Comparison of ENCODE assay signal across 24 cellular contexts in the genomic region with DNA sequence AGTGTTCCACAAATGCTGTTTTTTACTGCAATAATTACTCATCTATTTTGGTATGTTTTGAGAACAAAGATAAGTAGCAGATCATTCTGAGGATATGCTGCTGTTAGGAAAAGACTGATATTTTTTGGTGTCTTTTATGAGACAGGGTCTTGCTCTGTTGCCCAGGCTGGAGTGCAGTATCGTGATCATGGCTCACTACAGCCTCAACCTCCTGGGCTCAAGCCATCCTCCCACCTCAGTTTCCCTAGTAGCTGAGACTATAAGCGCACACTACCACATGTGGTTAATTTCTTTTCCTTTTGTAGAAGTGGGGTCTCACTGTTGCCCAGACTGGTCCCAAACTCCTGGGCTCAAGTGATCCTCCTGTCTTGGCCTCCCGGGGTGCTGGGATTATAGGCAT. TPM values are rescaled to one million over a fixed set of nuclear protein-coding genes. Genes with fewer than 3 reads are reported as not detected.
DNase-seq lines count a peak whose midpoint lies in the region; ATAC-seq, FAIRE-seq and TF ChIP-seq lines count a peak whose summit lies in the region.
"Had no signal": no experiment of that assay in that cellular context is flagged by ENCODE, and none has a peak within 500 bp of the region (broad histone marks: within the 10 kb centered on the region; RNA-seq: fewer than 3 reads in every experiment).

No MANE protein-coding gene starts in this region.

- peak overlapping the region; percentile 69 for H3K27ac Mint-ChIP-seq in activated T-cell treated with anti-CD3 and anti-CD28 coated beads, Interleukin-2, amount 50 U/mL, for 24 hours
- no peak overlapping the region for H3K27ac Mint-ChIP-seq in CD4-positive, alpha-beta T cell
- H3K27ac Mint-ChIP-seq: B cell had no signal

- H3K36me3 ChIP-seq in K562 (ENCODE audit: control insufficient read depth, insufficient read depth, low read length), result peaks cover 93% of the 10 kb centered on the region
- peaks cover 0 to 55% (median 32%) of the 10 kb centered on the region in 3 donors for H3K36me3 ChIP-seq in tibial artery

- CTCF ChIA-PET in CD4-positive, alpha-beta T cell (lab: Charles Lee), result no interaction called here
- CTCF ChIA-PET in K562 (lab: Yijun Ruan, JAX; ENCODE audit: low intra/inter-chr PET ratio), result no interaction called here

- no peaks in the 10 kb centered on the region for H3K9me3 Mint-ChIP-seq in activated T-cell treated with anti-CD3 and anti-CD28 coated beads, Interleukin-2, amount 50 U/mL, for 24 hours
- no peaks in the 10 kb centered on the region for H3K9me3 Mint-ChIP-seq in activated T-cell treated with anti-CD3 and anti-CD28 coated beads, Interleukin-2, amount 50 U/mL, for 4 hours
- H3K9me3 Mint-ChIP-seq in CD4-positive, alpha-beta T cell, result no peaks in the 10 kb centered on the region
- H3K9me3 Mint-ChIP-seq: CD4-positive, CD25-positive, alpha-beta regulatory T cell had no signal

- no TSS peak for BruUV-seq in K562 (replicated peaks; lab: Mats Ljungman, UMichigan)

- ATAC-seq in activated T-cell treated with anti-CD3 and anti-CD28 coated beads, Interleukin-2, amount 50 U/mL, for 4 hours, result no peak
- ATAC-seq in CD4-positive, alpha-beta T cell (ENCODE audit: poor library complexity), result no peak
- ATAC-seq in K562 (no peak), GM19035 (IDR thresholded peaks at IDR 0.05; ENCODE audit: unreplicated experiment) (no peak), GM18511 (IDR thresholded peaks at IDR 0.05; ENCODE audit: unreplicated experiment) (no peak)
- ATAC-seq: Panc1 had no signal

- no peaks in the 10 kb centered on the region for H3K9me1 ChIP-seq in K562 (ENCODE audit: control insufficient read depth, insufficient read depth, low read length)

- peak overlapping the region in 1 of 2 experiments; percentile 65; a peak in 2 of 4 replicates for H3K9ac ChIP-seq in K562 (ENCODE audit: insufficient read depth in 1 of 2, low read depth in 2 of 2, low read length in 2 of 2)
- H3K9ac ChIP-seq: KMS-11 had no signal

- no peak for TF ChIP-seq POLR2A in K562 (conservative IDR thresholded peaks at IDR 0.05)

- 100% methylated on average over 3 of the region's 3 CpGs for WGBS in K562 (ENCODE audit: insufficient coverage, low coverage, missing lambda C conversion rate)

- no peak for DNase-seq in activated T-cell treated with anti-CD3 and anti-CD28 coated beads, Interleukin-2, amount 50 U/mL, for 24 hours
- DNase-seq in activated T-cell treated with anti-CD3 and anti-CD28 coated beads, Interleukin-2, amount 50 U/mL, for 4 hours, result no peak
- DNase-seq in CD4-positive, alpha-beta T cell, result no peak
- DNase-seq in K562 (ENCODE audit: extremely low read depth in 1 of 4, low spot score in 3 of 4) (no peak), tibial artery (no peak)
- DNase-seq: CD4-positive, CD25-positive, alpha-beta regulatory T cell; COR-L47; DMS79; GOT3; NCI-H1092 treated with DMSO at 0.1 percent for 48 hours; NCI-H146; NCI-H2029; NCI-H2171; NCI-H345; NCI-H524; NCI-H774; NK-92 treated with Interleukin-12 subunit alpha and Interleukin-12 subunit beta, amount 100 ng/mL, for 24 hours; SJCRH30 had no signal

- H2AFZ ChIP-seq in K562 (ENCODE audit: low read depth, low read length), result no peak overlapping the region

- H3K27me3 Mint-ChIP-seq in activated T-cell treated with anti-CD3 and anti-CD28 coated beads, Interleukin-2, amount 50 U/mL, for 24 hours, result no peaks in the 10 kb centered on the region
- H3K27me3 Mint-ChIP-seq in activated T-cell treated with anti-CD3 and anti-CD28 coated beads, Interleukin-2, amount 50 U/mL, for 4 hours (ENCODE audit: low read depth), result no peaks in the 10 kb centered on the region
- no peaks in the 10 kb centered on the region for H3K27me3 Mint-ChIP-seq in CD4-positive, alpha-beta T cell
- H3K27me3 Mint-ChIP-seq: B cell; CD4-positive, CD25-positive, alpha-beta regulatory T cell had no signal

- FAIRE-seq in K562 (lab: Jason Lieb, UNC), result no peak

- no peaks in the 10 kb centered on the region for H3K9me3 ChIP-seq in CD4-positive, alpha-beta T cell (ENCODE audit: control insufficient read depth, low read length)
- H3K9me3 ChIP-seq in K562 (replicated peaks; ENCODE audit: control insufficient read depth, insufficient read depth, low read depth, low read length) (no peaks in the 10 kb centered on the region), tibial artery (no peaks in the 10 kb centered on the region)
- H3K9me3 ChIP-seq: SJCRH30 had no signal

- in situ Hi-C loops in K562 (cut with MboI), result no loop called here

- no peaks in the 10 kb centered on the region for H4K20me1 ChIP-seq in K562 (replicated peaks; ENCODE audit: control insufficient read depth, insufficient read depth, low read length)

- H3K27me3 ChIP-seq in CD4-positive, alpha-beta T cell (ENCODE audit: control insufficient read depth, insufficient read depth, low read length), result no peaks in the 10 kb centered on the region
- H3K27me3 ChIP-seq in K562 (ENCODE audit: control insufficient read depth in 2 of 2, insufficient read depth in 2 of 2, low read length in 2 of 2) (no peaks in the 10 kb centered on the region), tibial artery (no peaks in the 10 kb centered on the region)
- H3K27me3 ChIP-seq: SJCRH30 had no signal

- H3K36me3 Mint-ChIP-seq in activated T-cell treated with anti-CD3 and anti-CD28 coated beads, Interleukin-2, amount 50 U/mL, for 24 hours (ENCODE audit: low read depth), result peaks cover 90% of the 10 kb centered on the region
- peaks cover 7% of the 10 kb centered on the region for H3K36me3 Mint-ChIP-seq in activated T-cell treated with anti-CD3 and anti-CD28 coated beads, Interleukin-2, amount 50 U/mL, for 4 hours (ENCODE audit: insufficient read depth)
- peaks cover 40% of the 10 kb centered on the region for H3K36me3 Mint-ChIP-seq in CD4-positive, alpha-beta T cell (ENCODE audit: low read depth)

- H3K4me3 ChIP-seq in K562 (no peak overlapping the region), tibial artery (no peak overlapping the region)
- H3K4me3 ChIP-seq: SJCRH30 had no signal

- H3K4me1 ChIP-seq in K562 (replicated peaks in 1 of 2; ENCODE audit: control insufficient read depth in 2 of 2, insufficient read depth in 2 of 2, low read length in 2 of 2), result peaks cover 8 to 56% of the 10 kb centered on the region in 2 experiments
- peaks cover 3 to 31% (median 10%) of the 10 kb centered on the region in 4 donors for H3K4me1 ChIP-seq in tibial artery

- POLR2A ChIA-PET in CD4-positive, alpha-beta T cell (lab: Charles Lee), result interaction anchor here (1.7 to 13.9 kb wide), 2 partner anchors 10 to 28 kb away, joined by 4 to 761 read pairs; partner anchors contain the start of gene JUND
- POLR2A ChIA-PET in K562 (lab: Yijun Ruan, JAX), result interaction anchor here (0.6 to 1.5 kb wide), 3 partner anchors 12 to 34 kb away, joined by 3 to 5 read pairs (median 5); partner anchors contain the start of gene JUND

- no peak for TF ChIP-seq RAD21 in K562 (CRISPR knock-in tag; conservative IDR thresholded peaks at IDR 0.05 in 1 of 2, IDR thresholded peaks at IDR 0.05 in 1 of 2)

- intact Hi-C loops in CD4-positive, alpha-beta T cell (cut with DNase I, micrococcal nuclease), result no loop called here
- intact Hi-C loops in K562 (cut with micrococcal nuclease) (no loop called here), tibial artery (cut with DNase I; ENCODE audit: low total_unique reads) (no loop called here)

- H3K79me2 ChIP-seq in K562 (ENCODE audit: control insufficient read depth, insufficient read depth, low read length), result peaks cover 48% of the 10 kb centered on the region

- H3K4me1 Mint-ChIP-seq in activated T-cell treated with anti-CD3 and anti-CD28 coated beads, Interleukin-2, amount 50 U/mL, for 24 hours (ENCODE audit: low read depth), result peaks cover 27% of the 10 kb centered on the region
- peaks cover 12% of the 10 kb centered on the region for H3K4me1 Mint-ChIP-seq in activated T-cell treated with anti-CD3 and anti-CD28 coated beads, Interleukin-2, amount 50 U/mL, for 4 hours (ENCODE audit: low read depth)
- peaks cover 11% of the 10 kb centered on the region for H3K4me1 Mint-ChIP-seq in CD4-positive, alpha-beta T cell (ENCODE audit: low read depth)

- H3K4me3 Mint-ChIP-seq in activated T-cell treated with anti-CD3 and anti-CD28 coated beads, Interleukin-2, amount 50 U/mL, for 24 hours, result no peak overlapping the region
- no peak overlapping the region for H3K4me3 Mint-ChIP-seq in activated T-cell treated with anti-CD3 and anti-CD28 coated beads, Interleukin-2, amount 50 U/mL, for 4 hours
- no peak overlapping the region for H3K4me3 Mint-ChIP-seq in CD4-positive, alpha-beta T cell
- H3K4me3 Mint-ChIP-seq: B cell had no signal

- peak overlapping the region; percentile 43 for H3K27ac ChIP-seq in CD4-positive, alpha-beta T cell (ENCODE audit: low read depth, low read length)
- H3K27ac ChIP-seq in K562 (ENCODE audit: extremely low read depth, low read depth, low read length) (no peak overlapping the region), tibial artery (peak overlapping the region; percentile 15 to 67)
- H3K27ac ChIP-seq: HL-60, KMS-11, SJCRH30 had no signal

- H3K4me2 ChIP-seq in K562 (ENCODE audit: insufficient read depth, low read length), result no peak overlapping the region
- H3K4me2 ChIP-seq: KMS-11 had no signal

- TF ChIP-seq CTCF in CD4-positive, alpha-beta T cell (IDR thresholded peaks at IDR 0.05), result no peak
- no peak for TF ChIP-seq CTCF in K562 (IDR thresholded peaks at IDR 0.05 in 2 of 3, conservative IDR thresholded peaks at IDR 0.05 in 1 of 3; ENCODE audit: insufficient read depth in 2 of 3, low read depth in 1 of 3, low read length in 3 of 3)
- no peak for TF ChIP-seq CTCF in tibial artery (IDR thresholded peaks at IDR 0.05)

- TF ChIP-seq EP300 in K562 (IDR thresholded peaks at IDR 0.05; ENCODE audit: low read length), result no peak

RNA-seq across cellular contexts. Expression of gene LSM4, which starts 9.5 kb away (rescaled TPM):
- 100 to 1,000 TPM; 209 to 254 (median 230) TPM for total RNA-seq in activated T-cell treated with anti-CD3 and anti-CD28 coated beads, Interleukin-2, amount 50 U/mL, for 4 hours
- 10 to 100 TPM; 40.2 to 47.4 TPM for total RNA-seq in CD4-positive, alpha-beta T cell
- 34.5 and 96.0 TPM in 2 replicates for total RNA-seq in K562 (2011; cell fraction: chromatin; rRNA removed; ENCODE audit: low replicate concordance)
- total RNA-seq in K562 (2011; cell fraction: nucleolus; rRNA removed), result 110 and 120 TPM in 2 replicates
- 70.1 and 74.1 TPM in 2 replicates for total RNA-seq in K562 (2011; cell fraction: nucleoplasm; rRNA removed)
- 763 and 822 TPM in 2 replicates for total RNA-seq in K562 (2014; rRNA removed)
- 202 and 208 TPM in 2 replicates for total RNA-seq in K562 (2014; rRNA removed; fragmentation: Illumina TruSeq; extraction: Trizol)
- total RNA-seq in K562 (2015; rRNA removed; fragmentation: Illumina TruSeq; extraction: Trizol), result 273 and 275 TPM in 2 replicates
- 362 and 385 TPM in 2 replicates for total RNA-seq in K562 (2021)
- 188 and 201 TPM in 2 replicates for polyA plus RNA-seq in K562 (2011; rRNA removed)
- 294 and 432 TPM in 2 replicates for polyA plus RNA-seq in K562 (2011; cell fraction: cytosol; rRNA removed)
- polyA plus RNA-seq in K562 (2011; cell fraction: nucleus; rRNA removed), result 206 and 249 TPM in 2 replicates
- 245 and 279 TPM in 2 replicates for polyA plus RNA-seq in K562 (2012)
- polyA plus RNA-seq in K562 (2014; fragmentation: Illumina TruSeq; extraction: Trizol), result 126 and 203 TPM in 2 replicates
- 10 to 100 TPM; 11.9 to 29.7 TPM for polyA plus RNA-seq in K562 (2014; fragmentation: Nextera tagmentation; extraction: Ambion mirVana)
- polyA plus RNA-seq in K562 (2014; rRNA removed), result 674 and 746 TPM in 2 replicates
- 38.4 and 39.9 TPM in 2 replicates for polyA minus RNA-seq in K562 (2011; rRNA and poly(A)+ RNA removed)
- polyA minus RNA-seq in K562 (2011; cell fraction: cytosol; rRNA and poly(A)+ RNA removed), result 64.5 and 67.5 TPM in 2 replicates
- 48.1 and 57.9 TPM in 2 replicates for polyA minus RNA-seq in K562 (2011; cell fraction: nucleus; rRNA and poly(A)+ RNA removed)

RNA-seq across cellular contexts. Expression of gene PGPEP1, which starts 27.0 kb away (rescaled TPM):
- 10 to 100 TPM; 12.8 to 14.7 (median 13.0) TPM for total RNA-seq in activated T-cell treated with anti-CD3 and anti-CD28 coated beads, Interleukin-2, amount 50 U/mL, for 4 hours
- 10 to 100 TPM; 24.4 to 25.9 TPM for total RNA-seq in CD4-positive, alpha-beta T cell
- 44.2 and 152 TPM in 2 replicates for total RNA-seq in K562 (2011; cell fraction: chromatin; rRNA removed; ENCODE audit: low replicate concordance)
- 93.0 and 102 TPM in 2 replicates for total RNA-seq in K562 (2011; cell fraction: nucleolus; rRNA removed)
- 67.2 and 79.3 TPM in 2 replicates for total RNA-seq in K562 (2011; cell fraction: nucleoplasm; rRNA removed)
- total RNA-seq in K562 (2014; rRNA removed), result 29.5 and 33.8 TPM in 2 replicates
- 32.2 and 33.5 TPM in 2 replicates for total RNA-seq in K562 (2014; rRNA removed; fragmentation: Illumina TruSeq; extraction: Trizol)
- total RNA-seq in K562 (2015; rRNA removed; fragmentation: Illumina TruSeq; extraction: Trizol), result 37.3 and 38.5 TPM in 2 replicates
- total RNA-seq in K562 (2021), result 61.7 and 69.6 TPM in 2 replicates
- 37.8 and 43.0 TPM in 2 replicates for polyA plus RNA-seq in K562 (2011; rRNA removed)
- 33.8 and 35.3 TPM in 2 replicates for polyA plus RNA-seq in K562 (2011; cell fraction: cytosol; rRNA removed)
- 40.8 and 54.8 TPM in 2 replicates for polyA plus RNA-seq in K562 (2011; cell fraction: nucleus; rRNA removed)
- 28.3 and 41.7 TPM in 2 replicates for polyA plus RNA-seq in K562 (2012)
- polyA plus RNA-seq in K562 (2014; fragmentation: Illumina TruSeq; extraction: Trizol), result 36.1 and 36.4 TPM in 2 replicates
- 10 to 100 TPM in 1 of 2 experiments, 1 to 10 TPM in 1; 10.0 to 13.4 TPM for polyA plus RNA-seq in K562 (2014; fragmentation: Nextera tagmentation; extraction: Ambion mirVana)
- polyA plus RNA-seq in K562 (2014; rRNA removed), result 32.1 and 33.5 TPM in 2 replicates
- polyA minus RNA-seq in K562 (2011; rRNA and poly(A)+ RNA removed), result 49.2 and 73.9 TPM in 2 replicates
- 39.5 and 43.2 TPM in 2 replicates for polyA minus RNA-seq in K562 (2011; cell fraction: cytosol; rRNA and poly(A)+ RNA removed)
- 33.0 and 37.7 TPM in 2 replicates for polyA minus RNA-seq in K562 (2011; cell fraction: nucleus; rRNA and poly(A)+ RNA removed)

RNA-seq across cellular contexts. Expression of gene JUND, which starts 32.0 kb away (rescaled TPM):
- total RNA-seq in activated T-cell treated with anti-CD3 and anti-CD28 coated beads, Interleukin-2, amount 50 U/mL, for 4 hours, result 100 to 1,000 TPM; 232 to 244 (median 242) TPM
- total RNA-seq in CD4-positive, alpha-beta T cell, result 1,000 to 10,000 TPM; 1,827 to 1,976 TPM
- 31.7 and 143 TPM in 2 replicates for total RNA-seq in K562 (2011; cell fraction: chromatin; rRNA removed; ENCODE audit: low replicate concordance)
- total RNA-seq in K562 (2011; cell fraction: nucleolus; rRNA removed), result 201 and 240 TPM in 2 replicates
- total RNA-seq in K562 (2011; cell fraction: nucleoplasm; rRNA removed), result 97.7 and 104 TPM in 2 replicates
- total RNA-seq in K562 (2014; rRNA removed) (279 and 297 TPM in 2 replicates), K562 (2014; rRNA removed; fragmentation: Illumina TruSeq; extraction: Trizol) (17.4 and 22.6 TPM in 2 replicates), K562 (2015; rRNA removed; fragmentation: Illumina TruSeq; extraction: Trizol) (33.1 and 33.7 TPM in 2 replicates), K562 (2021) (245 and 286 TPM in 2 replicates)
- polyA plus RNA-seq in K562 (2011; rRNA removed) (74.2 and 83.0 TPM in 2 replicates), K562 (2014; fragmentation: Illumina TruSeq; extraction: Trizol) (42.3 and 63.5 TPM in 2 replicates), K562 (2014; fragmentation: Nextera tagmentation; extraction: Ambion mirVana) (10 to 100 TPM in 1 of 2 experiments, 1 to 10 TPM in 1; 6.4 to 11.8 TPM), K562 (2014; rRNA removed) (210 and 216 TPM in 2 replicates)
- 93.8 and 405 TPM in 2 replicates for polyA plus RNA-seq in K562 (2011; cell fraction: cytosol; rRNA removed)
- polyA plus RNA-seq in K562 (2011; cell fraction: nucleus; rRNA removed), result 78.6 and 150 TPM in 2 replicates
- polyA plus RNA-seq in K562 (2012), result 73.8 and 111 TPM in 2 replicates
- 27.0 and 65.5 TPM in 2 replicates for polyA minus RNA-seq in K562 (2011; rRNA and poly(A)+ RNA removed)
- 243 and 277 TPM in 2 replicates for polyA minus RNA-seq in K562 (2011; cell fraction: cytosol; rRNA and poly(A)+ RNA removed)
- 89.5 and 108 TPM in 2 replicates for polyA minus RNA-seq in K562 (2011; cell fraction: nucleus; rRNA and poly(A)+ RNA removed)

RNA-seq across cellular contexts. Expression of gene IQCN, which starts 39.1 kb away (rescaled TPM):
- total RNA-seq in activated T-cell treated with anti-CD3 and anti-CD28 coated beads, Interleukin-2, amount 50 U/mL, for 4 hours, result under 1 TPM; 0.35 to 0.42 (median 0.38) TPM
- 10 to 100 TPM; 18.1 to 18.7 TPM for total RNA-seq in CD4-positive, alpha-beta T cell
- 0.35 and 0.67 TPM in 2 replicates for total RNA-seq in K562 (2011; cell fraction: chromatin; rRNA removed; ENCODE audit: low replicate concordance)
- 0.17 and 0.39 TPM in 2 replicates for total RNA-seq in K562 (2011; cell fraction: nucleolus; rRNA removed)
- 0.29 and 0.38 TPM in 2 replicates for total RNA-seq in K562 (2011; cell fraction: nucleoplasm; rRNA removed)
- total RNA-seq in K562 (2014; rRNA removed) (0.04 and 0.05 TPM in 2 replicates), K562 (2014; rRNA removed; fragmentation: Illumina TruSeq; extraction: Trizol) (0.04 TPM in 1 of 2 replicates, not detected in the other), K562 (2015; rRNA removed; fragmentation: Illumina TruSeq; extraction: Trizol) (0.04 and 0.07 TPM in 2 replicates), K562 (2021) (0.07 and 0.16 TPM in 2 replicates)
- polyA plus RNA-seq in K562 (2011; rRNA removed) (0.01 and 0.03 TPM in 2 replicates), K562 (2014; fragmentation: Illumina TruSeq; extraction: Trizol) (0.01 and 0.03 TPM in 2 replicates), K562 (2014; fragmentation: Nextera tagmentation; extraction: Ambion mirVana) (not detected), K562 (2014; rRNA removed) (not detected in 2 replicates)
- polyA plus RNA-seq in K562 (2011; cell fraction: cytosol; rRNA removed), result 0.01 TPM in 1 of 2 replicates, not detected in the other
- polyA plus RNA-seq in K562 (2011; cell fraction: nucleus; rRNA removed), result 0.06 and 0.33 TPM in 2 replicates
- 0.05 and 0.35 TPM in 2 replicates for polyA plus RNA-seq in K562 (2012)
- 0.21 TPM in 1 of 2 replicates, not detected in the other for polyA minus RNA-seq in K562 (2011; rRNA and poly(A)+ RNA removed)
- not detected in 2 replicates for polyA minus RNA-seq in K562 (2011; cell fraction: cytosol; rRNA and poly(A)+ RNA removed)
- polyA minus RNA-seq in K562 (2011; cell fraction: nucleus; rRNA and poly(A)+ RNA removed), result 0.22 and 0.27 TPM in 2 replicates

Comparison
In these comparisons a context has a peak if more than half of its experiments do, and no peak if none do; other contexts are left out.
1. RNA of gene JUND, which starts 32.0 kb away (total RNA-seq): 1,827 to 1,976 TPM in CD4-positive, alpha-beta T cell; 17.4 to 297 TPM in K562 and 232 to 244 TPM in activated T-cell treated with anti-CD3 and anti-CD28 coated beads, Interleukin-2, amount 50 U/mL, for 4 hours; every median in the first group is over 4 times any median in the second.